8 cellular contexts compared by ENCODE assay signal in the genomic region with DNA sequence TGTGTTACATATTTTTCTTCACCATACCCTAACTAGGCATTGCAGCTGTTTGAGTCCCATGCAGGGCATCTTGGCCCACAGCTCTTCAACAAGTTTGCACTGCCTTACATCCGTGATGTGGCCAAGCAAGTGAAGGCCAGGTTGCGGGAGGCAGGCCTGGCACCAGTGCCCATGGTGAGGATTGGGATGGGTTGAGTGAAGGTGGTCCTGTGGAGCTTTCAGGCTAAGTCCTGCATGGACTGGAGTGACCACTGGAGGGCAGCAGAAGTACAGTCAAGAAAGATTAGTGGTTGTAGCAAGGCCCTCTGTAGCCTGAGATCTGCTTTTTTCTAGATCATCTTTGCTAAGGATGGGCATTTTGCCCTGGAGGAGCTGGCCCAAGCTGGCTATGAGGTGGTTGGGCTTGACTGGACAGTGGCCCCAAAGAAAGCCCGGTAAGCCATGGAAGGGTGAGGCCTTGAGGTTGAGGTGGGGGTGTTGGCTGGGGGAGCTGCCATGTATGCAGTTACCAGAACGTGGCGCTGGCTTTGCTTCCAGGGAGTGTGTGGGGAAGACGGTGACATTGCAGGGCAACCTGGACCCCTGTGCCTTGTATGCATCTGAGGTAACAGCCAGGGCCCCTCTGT. TPM values are rescaled to one million over a fixed set of nuclear protein-coding genes. Genes with fewer than 3 reads are reported as not detected.
A peak's percentile ranks its signal among the peaks of the same experiment; 100 is the strongest.
DNase-seq lines count a peak whose midpoint lies in the region; ATAC-seq and TF ChIP-seq lines count a peak whose summit lies in the region.

No MANE protein-coding gene starts in this region.

- no peak overlapping the region for H3K4me3 ChIP-seq in adipocyte (ENCODE audit: low read length)
- no peak overlapping the region for H3K4me3 ChIP-seq in retinal pigment epithelial cell (ENCODE audit: low read length)

- peak overlapping the region; percentile 55 to 65 (median 62) for H3K4me3 Mint-ChIP-seq in T-cell

- DNase-seq in GM04504 (ENCODE audit: low read depth) (peak; percentile 65), NCI-H146 (lab: John Stamatoyannopoulos, UW) (peak; percentile 67), T-cell (peak; percentile 55 to 82 (median 74)), adipocyte (ENCODE audit: low read depth) (peak; percentile 93), left ventricle myocardium superior (peak; percentile 75), retinal pigment epithelial cell (ENCODE audit: low read depth) (peak; percentile 52), cortex of kidney (lab: John Stamatoyannopoulos, UW) (no peak)

- H3K27ac Mint-ChIP-seq in T-cell = peak overlapping the region; percentile 41 to 80

- peaks cover 46 to 56% (median 47%) of the 10 kb centered on the region in 3 donors for H3K4me1 Mint-ChIP-seq in T-cell

- intact Hi-C loops in left ventricle myocardium superior (cut with micrococcal nuclease) = loop anchor here (10.0 kb wide), 1 partner anchor 480 kb away; the partner anchor contains the start of gene TESK2

- peaks cover 27% of the 10 kb centered on the region for H3K4me1 ChIP-seq in adipocyte (ENCODE audit: control insufficient read depth, insufficient read depth, low read length)

- H3K36me3 Mint-ChIP-seq in T-cell = peaks cover 10% of the 10 kb centered on the region

- H3K27me3 ChIP-seq in adipocyte (replicated peaks; ENCODE audit: control insufficient read depth, insufficient read depth, low read length) = no peaks in the 10 kb centered on the region

- no peaks in the 10 kb centered on the region for H3K9me3 ChIP-seq in adipocyte (ENCODE audit: control insufficient read depth, low read length)

- peaks cover 16% of the 10 kb centered on the region for H3K36me3 ChIP-seq in adipocyte (ENCODE audit: control insufficient read depth, insufficient read depth, low read length, severe bottlenecking)

- ATAC-seq in T-cell (replicated peaks in 1 of 4) (peak; percentile 19 to 29 (median 26)), left ventricle myocardium superior (peak; percentile 10), HG03175 (IDR thresholded peaks at IDR 0.05; ENCODE audit: unreplicated experiment) (no peak)

- TF ChIP-seq CTCF in retinal pigment epithelial cell (conservative IDR thresholded peaks at IDR 0.05; ENCODE audit: low read depth, low read length) = peak; percentile 93

- H3K27me3 Mint-ChIP-seq in T-cell = no peaks in the 10 kb centered on the region

- peak overlapping the region; percentile 42 for H3K9ac ChIP-seq in adipocyte (ENCODE audit: low read length)

- no peaks in the 10 kb centered on the region for H3K9me3 Mint-ChIP-seq in T-cell

- POLR2A ChIA-PET in T-cell (lab: Charles Lee) = interaction anchor here (0.6 to 1.0 kb wide), 2 partner anchors 479 to 568 kb away, joined by 3 read pairs; no protein-coding TSS in a partner anchor

- CTCF ChIA-PET in T-cell (lab: Charles Lee) = interaction anchor here (0.6 to 6.1 kb wide), 16 partner anchors 8 to 481 kb away, joined by 3 to 124 read pairs (median 4); partner anchors contain the start of genes EIF2B3 (in 2 of the 2), MUTYH (in 1 of the 2), TESK2 (in 1 of the 2) and TOE1 (in 1 of the 2)

RNA-seq across cellular contexts. Expression of gene UROD, which starts 2.5 kb away (rescaled TPM):
- total RNA-seq in T-cell (10 to 100 TPM; 52.0 to 58.6 (median 57.3) TPM), left ventricle myocardium superior (84.8 TPM)

RNA-seq across cellular contexts. Expression of gene HECTD3, which starts 3.4 kb away (rescaled TPM):
- total RNA-seq in T-cell (10 to 100 TPM; 41.5 to 59.8 (median 55.4) TPM), left ventricle myocardium superior (23.7 TPM)

RNA-seq across cellular contexts. Expression of gene EIF2B3, which starts 28.1 kb away (rescaled TPM):
- total RNA-seq in T-cell (10 to 100 TPM; 14.6 to 18.3 (median 15.5) TPM), left ventricle myocardium superior (41.5 TPM)
